ENCODE assay signal across 8 cellular contexts in genomic region chr5:138241688-138242547, GRCh38. TPM values are rescaled to one million over a fixed set of nuclear protein-coding genes. Genes with fewer than 3 reads are reported as not detected.
DNase-seq lines count a peak whose midpoint lies in the region; ATAC-seq lines count a peak whose summit lies in the region.

No MANE protein-coding gene starts in this region.

- H3K9me3 ChIP-seq in endocrine pancreas (ENCODE audit: control insufficient read depth, low read length) = no peaks in the 10 kb centered on the region
- no peaks in the 10 kb centered on the region for H3K9me3 ChIP-seq in mesodermal cell (ENCODE audit: control insufficient read depth, low read length)

- H3K4me3 ChIP-seq in endocrine pancreas (ENCODE audit: control insufficient read depth, insufficient read depth, low read length) (peak overlapping the region; percentile 61), mesodermal cell (ENCODE audit: extremely low read depth, insufficient read depth, low read length, poor library complexity, severe bottlenecking) (peak overlapping the region; percentile 35), urinary bladder (ENCODE audit: low read depth, low read length) (peak overlapping the region; percentile 38)

- H3K36me3 ChIP-seq in endocrine pancreas (ENCODE audit: control insufficient read depth, insufficient read depth, low read length) (no peaks in the 10 kb centered on the region), mesodermal cell (ENCODE audit: control insufficient read depth, insufficient read depth, low read length) (no peaks in the 10 kb centered on the region), urinary bladder (ENCODE audit: insufficient read depth) (no peaks in the 10 kb centered on the region)

- H3K27ac ChIP-seq in mesodermal cell (ENCODE audit: low read depth, low read length, severe bottlenecking) = peak overlapping the region; percentile 23
- H3K27ac ChIP-seq in urinary bladder (ENCODE audit: low read depth) = no peak overlapping the region

- H3K27me3 ChIP-seq in endocrine pancreas (ENCODE audit: control insufficient read depth, insufficient read depth, low read length) = no peaks in the 10 kb centered on the region

- in situ Hi-C loops in G401 (cut with HindIII; ENCODE audit: low sequenced_read_pairs) = no loop called here

- H3K4me1 ChIP-seq in endocrine pancreas (ENCODE audit: control insufficient read depth, insufficient read depth, low read length) = no peaks in the 10 kb centered on the region
- H3K4me1 ChIP-seq in mesodermal cell (ENCODE audit: control insufficient read depth, insufficient read depth, low read length, poor library complexity, severe bottlenecking) = peaks cover 20% of the 10 kb centered on the region
- no peaks in the 10 kb centered on the region for H3K4me1 ChIP-seq in urinary bladder (ENCODE audit: insufficient read depth)

- ATAC-seq in HG02678 (IDR thresholded peaks at IDR 0.05; ENCODE audit: unreplicated experiment) = no peak

- 9% methylated on average over 40 to 45 of the region's 67 CpGs for WGBS in mesodermal cell (ENCODE audit: insufficient coverage in 2 of 2), 2 experiments
- WGBS in urinary bladder = 5% methylated on average over 67 of the region's 67 CpGs

- H3K9ac ChIP-seq in endocrine pancreas (ENCODE audit: control insufficient read depth, insufficient read depth, low read length) = peak overlapping the region; percentile 61

- peak; percentile 55 for DNase-seq in G401 (ENCODE audit: low spot score)
- DNase-seq in OCI-M1 (lab: John Stamatoyannopoulos, UW) = peak; percentile 35
- no peak for DNase-seq in NCI-H1436 (lab: John Stamatoyannopoulos, UW)
- DNase-seq in NK-92 treated with Interleukin-12 subunit alpha and Interleukin-12 subunit beta, amount 100 ng/mL, for 24 hours (lab: John Stamatoyannopoulos, UW) = no peak

RNA-seq across cellular contexts. Expression of gene CDC23, which starts 28.8 kb away (rescaled TPM):
- total RNA-seq in G401 (2014; rRNA removed; shearing (Covaris generic)) = 25.4 and 53.6 TPM in 2 replicates
- polyA plus RNA-seq in mesodermal cell (2013, experiment 1 of 2) = 35.4 TPM
- 36.0 TPM for polyA plus RNA-seq in mesodermal cell (2013, experiment 2 of 2)
- 44.1 TPM for total RNA-seq in urinary bladder
- polyA plus RNA-seq in urinary bladder = 20.1 TPM

RNA-seq across cellular contexts. Expression of gene GFRA3, which starts 32.5 kb away (rescaled TPM):
- not detected in 2 replicates for total RNA-seq in G401 (2014; rRNA removed; shearing (Covaris generic))
- 4.2 TPM for polyA plus RNA-seq in mesodermal cell (2013, experiment 1 of 2)
- polyA plus RNA-seq in mesodermal cell (2013, experiment 2 of 2) = 2.3 TPM
- total RNA-seq in urinary bladder = 2.4 TPM
- 3.3 TPM for polyA plus RNA-seq in urinary bladder

Comparison
In these comparisons a context has a peak if more than half of its experiments do, and no peak if none do; other contexts are left out.
1. DNase-seq: peak in G401 (single experiment) and OCI-M1 (single experiment); none in NCI-H1436 (single experiment) and NK-92 treated with Interleukin-12 subunit alpha and Interleukin-12 subunit beta, amount 100 ng/mL, for 24 hours (single experiment).
2. Peak in every context shown above with its lines, with median percentiles within 50 percentile points of each other: H3K4me3 ChIP-seq.